ENCODE assay signal across 8 cellular contexts in the genomic region with DNA sequence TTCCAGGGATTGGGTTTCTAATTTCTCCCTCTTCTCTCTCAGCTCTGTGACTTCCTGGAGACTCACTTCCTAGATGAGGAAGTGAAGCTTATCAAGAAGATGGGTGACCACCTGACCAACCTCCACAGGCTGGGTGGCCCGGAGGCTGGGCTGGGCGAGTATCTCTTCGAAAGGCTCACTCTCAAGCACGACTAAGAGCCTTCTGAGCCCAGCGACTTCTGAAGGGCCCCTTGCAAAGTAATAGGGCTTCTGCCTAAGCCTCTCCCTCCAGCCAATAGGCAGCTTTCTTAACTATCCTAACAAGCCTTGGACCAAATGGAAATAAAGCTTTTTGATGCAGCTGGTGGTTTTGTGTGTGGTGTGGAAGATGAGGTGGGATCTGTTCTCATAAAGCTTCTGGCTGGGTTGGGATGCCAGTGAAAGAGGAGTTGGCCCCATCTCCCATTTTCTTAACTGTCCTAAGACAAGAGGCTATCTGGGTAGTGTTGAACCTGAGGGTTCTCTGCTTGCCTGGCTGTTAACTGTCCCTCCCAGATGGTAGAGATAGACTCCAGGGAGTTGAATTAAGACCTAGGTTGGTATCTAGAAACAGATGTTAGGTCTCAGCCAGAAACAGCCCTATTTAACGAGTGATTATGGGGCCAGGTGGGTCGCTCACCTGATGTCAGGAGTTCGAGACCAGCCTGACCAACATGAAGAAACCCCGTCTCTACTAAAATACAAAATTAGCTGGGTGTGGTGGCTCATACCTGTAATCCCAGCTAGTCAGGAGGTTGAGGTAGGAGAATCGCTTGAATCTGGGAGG. TPM values are rescaled to one million over a fixed set of nuclear protein-coding genes. Genes with fewer than 3 reads are reported as not detected.
DNase-seq lines count a peak whose midpoint lies in the region; ATAC-seq and TF ChIP-seq lines count a peak whose summit lies in the region.

No MANE protein-coding gene starts in this region.

- H3K27me3 Mint-ChIP-seq in osteocyte (ENCODE audit: unreplicated experiment) = no peaks in the 10 kb centered on the region

- intact Hi-C loops in PC-9 (cut with micrococcal nuclease; ENCODE audit: unreplicated experiment) = loop anchor here (5.0 to 10.0 kb wide), 2 partner anchors 319 to 482 kb away; partner anchors contain the start of gene CA11

- CTCF ChIA-PET in PC-9 (lab: Charles Lee) = no interaction called here

- peak overlapping the region; percentile 59 for H3K27ac ChIP-seq in PC-9

- TF ChIP-seq CTCF in PC-9 (conservative IDR thresholded peaks at IDR 0.05) (no peak), osteocyte (IDR thresholded peaks at IDR 0.05) (no peak)

- DNase-seq in H7 = no peak
- DNase-seq in PC-9 = peak in 1 of 2 experiments; percentile 44
- DNase-seq in osteocyte (ENCODE audit: extremely low spot score, unreplicated experiment) = no peak
- no peak for DNase-seq in activated CD4-positive, CD25-positive, alpha-beta regulatory T cell (lab: John Stamatoyannopoulos, UW)

- H3K27me3 ChIP-seq in H7 (ENCODE audit: control insufficient read depth, insufficient read depth, low read length) (no peaks in the 10 kb centered on the region), PC-9 (ENCODE audit: insufficient read depth, low read depth) (no peaks in the 10 kb centered on the region), endocrine pancreas (ENCODE audit: control insufficient read depth, insufficient read depth, low read length) (no peaks in the 10 kb centered on the region)

- peaks cover 17% of the 10 kb centered on the region for H3K36me3 Mint-ChIP-seq in osteocyte (ENCODE audit: unreplicated experiment)

- H3K36me3 ChIP-seq in H7 (replicated peaks; ENCODE audit: control insufficient read depth, insufficient read depth, low read length) = peaks cover 17% of the 10 kb centered on the region
- peaks cover 18% of the 10 kb centered on the region for H3K36me3 ChIP-seq in PC-9 (ENCODE audit: low read depth)
- H3K36me3 ChIP-seq in endocrine pancreas (ENCODE audit: control insufficient read depth, insufficient read depth, low read length) = peaks cover 5% of the 10 kb centered on the region

- POLR2A ChIA-PET in PC-9 (lab: Charles Lee; ENCODE audit: unreplicated experiment) = interaction anchor here (0.5 to 1.0 kb wide), 3 partner anchors 27 to 168 kb away, joined by 3 to 16 read pairs (median 5); partner anchors contain the start of genes HSD17B14 and RUVBL2

- H3K4me3 Mint-ChIP-seq in osteocyte (ENCODE audit: unreplicated experiment) = peak overlapping the region; percentile 95

- H3K27ac Mint-ChIP-seq in osteocyte (ENCODE audit: unreplicated experiment) = peak overlapping the region; percentile 98

- H3K79me2 ChIP-seq in PC-9 (ENCODE audit: low read depth) = peaks cover 33% of the 10 kb centered on the region

- H3K9me3 Mint-ChIP-seq in osteocyte (ENCODE audit: unreplicated experiment) = no peaks in the 10 kb centered on the region

- H4K20me1 ChIP-seq in PC-9 (ENCODE audit: insufficient read depth) = peaks cover 22% of the 10 kb centered on the region

- H3K4me1 Mint-ChIP-seq in osteocyte (ENCODE audit: unreplicated experiment) = peaks cover 53% of the 10 kb centered on the region

- H2AFZ ChIP-seq in PC-9 = no peak overlapping the region

- BruUV-seq in PC-9 (replicated peaks; lab: Mats Ljungman, UMichigan) = no TSS peak

- H3K4me3 ChIP-seq in H7 (ENCODE audit: insufficient read depth, low read depth, low read length) = peak overlapping the region; percentile 89
- H3K4me3 ChIP-seq in PC-9 = peak overlapping the region; percentile 84
- peak overlapping the region; percentile 80 for H3K4me3 ChIP-seq in endocrine pancreas (ENCODE audit: control insufficient read depth, insufficient read depth, low read length)

- H3K9me2 ChIP-seq in PC-9 (ENCODE audit: insufficient read depth) = no peaks in the 10 kb centered on the region

- peak overlapping the region; percentile 84 for H3K4me2 ChIP-seq in PC-9

- H3K9ac ChIP-seq in endocrine pancreas (ENCODE audit: control insufficient read depth, insufficient read depth, low read length) = peak overlapping the region; percentile 45

- H3F3A ChIP-seq in PC-9 (ENCODE audit: insufficient read depth, low read depth) = peaks cover 76% of the 10 kb centered on the region

- H3K9me3 ChIP-seq in PC-9 (ENCODE audit: insufficient read depth, low read depth) = no peaks in the 10 kb centered on the region
- no peaks in the 10 kb centered on the region for H3K9me3 ChIP-seq in endocrine pancreas (ENCODE audit: control insufficient read depth, low read length)

- H3K4me1 ChIP-seq in PC-9 (replicated peaks; ENCODE audit: insufficient read depth) = peaks cover 33% of the 10 kb centered on the region
- no peaks in the 10 kb centered on the region for H3K4me1 ChIP-seq in endocrine pancreas (ENCODE audit: control insufficient read depth, insufficient read depth, low read length)

- ATAC-seq in GM19455 (IDR thresholded peaks at IDR 0.05; ENCODE audit: unreplicated experiment) (no peak), HG03139 (IDR thresholded peaks at IDR 0.05; ENCODE audit: unreplicated experiment) (no peak), HG03045 (IDR thresholded peaks at IDR 0.05; ENCODE audit: unreplicated experiment) (no peak)

RNA-seq across cellular contexts. Expression of gene FTL, which starts 1.6 kb away (rescaled TPM):
- 2,437 and 3,282 TPM in 2 replicates for total RNA-seq in H7 (2014; rRNA removed; shearing (Covaris generic))
- total RNA-seq in PC-9 (2021) (3,402 and 3,822 TPM in 2 replicates), osteocyte (2,724 and 2,792 TPM in 2 replicates)

RNA-seq across cellular contexts. Expression of gene BAX, which starts 12.1 kb away (rescaled TPM):
- total RNA-seq in H7 (2014; rRNA removed; shearing (Covaris generic)) = 57.8 and 72.6 TPM in 2 replicates
- total RNA-seq in PC-9 (2021) = 140 and 198 TPM in 2 replicates
- 154 and 172 TPM in 2 replicates for total RNA-seq in osteocyte

RNA-seq across cellular contexts. Expression of gene GYS1, which starts 26.4 kb away (rescaled TPM):
- 35.2 and 50.2 TPM in 2 replicates for total RNA-seq in H7 (2014; rRNA removed; shearing (Covaris generic))
- 47.5 and 54.2 TPM in 2 replicates for total RNA-seq in PC-9 (2021)
- 37.6 and 42.2 TPM in 2 replicates for total RNA-seq in osteocyte

RNA-seq across cellular contexts. Expression of gene RUVBL2, which starts 26.9 kb away (rescaled TPM):
- 256 and 327 TPM in 2 replicates for total RNA-seq in H7 (2014; rRNA removed; shearing (Covaris generic))
- total RNA-seq in PC-9 (2021) (175 and 179 TPM in 2 replicates), osteocyte (61.2 and 64.2 TPM in 2 replicates)

RNA-seq across cellular contexts. Expression of gene DHDH, which starts 33.2 kb away (rescaled TPM):
- total RNA-seq in H7 (2014; rRNA removed; shearing (Covaris generic)) = not detected in 2 replicates
- total RNA-seq in PC-9 (2021) (2.0 and 2.4 TPM in 2 replicates), osteocyte (0.67 TPM in 1 of 2 replicates, not detected in the other)
